9 cellular contexts compared by ENCODE assay signal in the genomic region with DNA sequence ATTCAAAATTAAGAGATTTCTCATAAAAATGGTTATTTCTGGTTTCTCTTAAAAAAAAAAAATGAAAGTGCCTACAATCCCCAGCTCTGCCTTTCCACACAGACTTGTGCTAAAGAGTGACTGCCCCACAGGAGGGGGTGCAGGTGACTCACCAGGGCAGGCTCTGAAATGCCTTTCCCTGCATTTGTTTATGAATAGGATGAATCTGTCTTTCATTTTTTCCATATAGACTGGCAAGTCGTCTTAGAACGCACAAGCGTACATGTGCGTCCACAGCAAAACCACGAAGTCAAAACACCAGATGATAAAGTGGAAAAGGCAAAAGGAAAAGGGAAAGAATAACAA.
DNase-seq lines count a peak whose midpoint lies in the region; ATAC-seq and TF ChIP-seq lines count a peak whose summit lies in the region.
"Had no signal": no experiment of that assay in that cellular context is flagged by ENCODE, and none has a peak within 500 bp of the region (broad histone marks: within the 10 kb centered on the region; RNA-seq: fewer than 3 reads in every experiment).

No MANE protein-coding gene starts in this region.

- H2AK5ac ChIP-seq in mesendoderm (ENCODE audit: low read length), result no peak overlapping the region

- H2BK5ac ChIP-seq in mesendoderm (ENCODE audit: low read length), result no peak overlapping the region

- H3K4me1 ChIP-seq in mesendoderm (ENCODE audit: control insufficient read depth, low read depth, low read length) (peaks cover 1% of the 10 kb centered on the region), ovary (ENCODE audit: insufficient read depth) (no peaks in the 10 kb centered on the region)
- H3K4me1 ChIP-seq: vagina had no signal

- intact Hi-C loops in ovary (cut with DNase I), result no loop called here

- no peaks in the 10 kb centered on the region for H3K27me3 ChIP-seq in MG63
- no peaks in the 10 kb centered on the region for H3K27me3 ChIP-seq in mesendoderm (ENCODE audit: insufficient read depth, low read length, poor library complexity)
- no peaks in the 10 kb centered on the region for H3K27me3 ChIP-seq in ovary
- H3K27me3 ChIP-seq: vagina had no signal

- H3K79me2 ChIP-seq in mesendoderm (ENCODE audit: control insufficient read depth, insufficient read depth, low read length), result no peaks in the 10 kb centered on the region

- no peak overlapping the region for H4K5ac ChIP-seq in mesendoderm (ENCODE audit: low read length)

- no peak for ATAC-seq in GM18502 (IDR thresholded peaks at IDR 0.05; ENCODE audit: poor library complexity, unreplicated experiment)

- H3K4me3 ChIP-seq in MG63 (no peak overlapping the region), astrocyte of the spinal cord (ENCODE audit: low read depth, low read length) (no peak overlapping the region), mesendoderm (ENCODE audit: low read length) (no peak overlapping the region), ovary (no peak overlapping the region)
- H3K4me3 ChIP-seq: vagina had no signal

- H3K4ac ChIP-seq in mesendoderm (ENCODE audit: low read depth, low read length), result no peak overlapping the region

- no peak for TF ChIP-seq POLR2A in ovary (IDR thresholded peaks at IDR 0.05)

- no peak overlapping the region for H3K4me2 ChIP-seq in mesendoderm (ENCODE audit: low read length)

- no CpG with 5 or more reads among the region's 5 CpGs for WGBS in mesendoderm (ENCODE audit: extremely low coverage, insufficient coverage, low lambda C conversion rate)
- WGBS in ovary, 3 donors, result 2 to 30% (median 7%) methylated on average over 5 of the region's 5 CpGs

- no peak overlapping the region for H3K23ac ChIP-seq in mesendoderm (ENCODE audit: low read length)

- H2BK120ac ChIP-seq in mesendoderm (ENCODE audit: low read depth, low read length), result no peak overlapping the region

- in situ Hi-C loops in astrocyte of the spinal cord (cut with HindIII; ENCODE audit: low sequenced_read_pairs), result no loop called here

- no peak overlapping the region for H2BK15ac ChIP-seq in mesendoderm (replicated peaks; ENCODE audit: low read depth)

- no peak overlapping the region for H3K9ac ChIP-seq in mesendoderm (ENCODE audit: low read length)

- peak; percentile 71 for DNase-seq in GM03348 (ENCODE audit: low spot score)
- peak; percentile 72 for DNase-seq in MG63
- DNase-seq in astrocyte of the spinal cord (ENCODE audit: low read depth, low spot score), result peak; percentile 98
- DNase-seq in mesendoderm, result peak; percentile 55
- DNase-seq in NCI-H345 (lab: John Stamatoyannopoulos, UW), result no peak
- no peak for DNase-seq in ovary
- DNase-seq: NCI-H524 had no signal

- no peak overlapping the region for H4K8ac ChIP-seq in mesendoderm (ENCODE audit: low read depth, low read length)

- no peaks in the 10 kb centered on the region for H3K79me1 ChIP-seq in mesendoderm (ENCODE audit: low read length)

- no peak overlapping the region for H3K27ac ChIP-seq in mesendoderm (ENCODE audit: low read depth, low read length)
- H3K27ac ChIP-seq in ovary, result no peak overlapping the region
- H3K27ac ChIP-seq: vagina had no signal

- H3K36me3 ChIP-seq in MG63 (no peaks in the 10 kb centered on the region), mesendoderm (ENCODE audit: control insufficient read depth, insufficient read depth, low read length) (no peaks in the 10 kb centered on the region), ovary (no peaks in the 10 kb centered on the region)
- H3K36me3 ChIP-seq: vagina had no signal

- no peak overlapping the region for H3K56ac ChIP-seq in mesendoderm (ENCODE audit: low read length)

- no peaks in the 10 kb centered on the region for H3K9me3 ChIP-seq in MG63
- no peaks in the 10 kb centered on the region for H3K9me3 ChIP-seq in ovary
- H3K9me3 ChIP-seq: vagina had no signal

- TF ChIP-seq EP300 in ovary (IDR thresholded peaks at IDR 0.05), result no peak

- TF ChIP-seq CTCF in astrocyte of the spinal cord (IDR thresholded peaks at IDR 0.05; ENCODE audit: low read depth, low read length) (no peak), ovary (IDR thresholded peaks at IDR 0.05) (no peak)

- no peak overlapping the region for H3K18ac ChIP-seq in mesendoderm (ENCODE audit: low read length)

Comparison
In these comparisons a context has a peak if more than half of its experiments do, and no peak if none do; other contexts are left out.
1. DNase-seq: peak in GM03348 (single experiment), MG63 (single experiment), astrocyte of the spinal cord (single experiment) and mesendoderm (single experiment); none in NCI-H345 (single experiment) and ovary (0 of 5).